Comparison of ENCODE assay signal across 8 cellular contexts in genomic region chr10:51860257-51860656, GRCh38.
DNase-seq lines count a peak whose midpoint lies in the region; ATAC-seq, FAIRE-seq and TF ChIP-seq lines count a peak whose summit lies in the region.

No MANE protein-coding gene starts in this region.

- no peaks in the 10 kb centered on the region for H3K9me3 ChIP-seq in mammary epithelial cell (replicated peaks; ENCODE audit: insufficient read depth, low read length)

- H3K9me3 Mint-ChIP-seq in CD14-positive monocyte, result peaks cover 0 to 4% (median 0%) of the 10 kb centered on the region in 7 donors

- BruUV-seq in mammary epithelial cell (replicated peaks; lab: Mats Ljungman, UMichigan), result no TSS peak

- no peak overlapping the region for H3K4me3 ChIP-seq in mammary epithelial cell (replicated peaks in 1 of 3; ENCODE audit: insufficient read depth in 1 of 3, low read depth in 2 of 3, low read length in 3 of 3)

- dilution Hi-C loops in mammary epithelial cell (cut with HindIII; ENCODE audit: low sequenced_read_pairs), result no loop called here

- peaks cover 0 to 2% (median 0%) of the 10 kb centered on the region in 3 donors for H3K27me3 Mint-ChIP-seq in CD14-positive monocyte (ENCODE audit: low read depth in 3 of 3)

- CTCF ChIA-PET in mammary epithelial cell (lab: Charles Lee; ENCODE audit: low non-redundant PET), result no interaction called here

- no peaks in the 10 kb centered on the region for H3K4me1 Mint-ChIP-seq in CD14-positive monocyte

- DNase-seq in mammary epithelial cell (peak; percentile 32), pons (ENCODE audit: low spot score) (peak; percentile 77), CD14-positive monocyte (ENCODE audit: low spot score) (no peak), RCC 7860 (ENCODE audit: low spot score) (no peak), LoVo (ENCODE audit: low spot score) (no peak), dermis blood vessel endothelial cell (no peak)

- no peak overlapping the region for H3K9ac ChIP-seq in mammary epithelial cell (ENCODE audit: insufficient read depth, low read length)

- no peak for FAIRE-seq in RCC 7860 (lab: Jason Lieb, UNC)

- no peaks in the 10 kb centered on the region for H3K36me3 ChIP-seq in mammary epithelial cell (ENCODE audit: insufficient read depth, low read length)

- no peak overlapping the region for H3K27ac Mint-ChIP-seq in CD14-positive monocyte

- no peaks in the 10 kb centered on the region for H3K79me2 ChIP-seq in mammary epithelial cell (ENCODE audit: insufficient read depth, low read length)

- H3K27ac ChIP-seq in mammary epithelial cell (ENCODE audit: insufficient read depth, low read depth, low read length), result no peak overlapping the region

- in situ Hi-C loops in mammary epithelial cell (cut with MboI; ENCODE audit: low sequenced_read_pairs in 2 of 2), result no loop called here

- no peaks in the 10 kb centered on the region for H3K27me3 ChIP-seq in mammary epithelial cell (ENCODE audit: insufficient read depth, low read length)

- intact Hi-C loops in mammary epithelial cell (cut with micrococcal nuclease), result no loop called here
- intact Hi-C loops in CD14-positive monocyte (cut with micrococcal nuclease), result no loop called here

- peak; percentile 62 for ATAC-seq in GM19043 (IDR thresholded peaks at IDR 0.05; ENCODE audit: low read depth, unreplicated experiment)
- ATAC-seq in HG03139 (IDR thresholded peaks at IDR 0.05; ENCODE audit: unreplicated experiment), result peak; percentile 64

- TF ChIP-seq CTCF in mammary epithelial cell (conservative IDR thresholded peaks at IDR 0.05 in 1 of 2, IDR thresholded peaks at IDR 0.05 in 1 of 2; ENCODE audit: extremely low read depth in 1 of 2, insufficient read depth in 1 of 2, low read depth in 1 of 2, low read length in 2 of 2) (no peak), CD14-positive monocyte (IDR thresholded peaks at IDR 0.05) (no peak)

- H3K36me3 Mint-ChIP-seq in CD14-positive monocyte, result no peaks in the 10 kb centered on the region

- H3K4me2 ChIP-seq in mammary epithelial cell (ENCODE audit: insufficient read depth, low read depth, low read length), result no peak overlapping the region

- WGBS in mammary epithelial cell (ENCODE audit: low coverage, missing lambda C conversion rate), result 74% methylated on average over 4 of the region's 4 CpGs

- peak overlapping the region; percentile 8 for H2AFZ ChIP-seq in mammary epithelial cell (ENCODE audit: low read depth, low read length)

- H4K20me1 ChIP-seq in mammary epithelial cell (ENCODE audit: insufficient read depth, low read length), result no peaks in the 10 kb centered on the region

- no peak overlapping the region for H3K4me3 Mint-ChIP-seq in CD14-positive monocyte

- H3K4me1 ChIP-seq in mammary epithelial cell (ENCODE audit: insufficient read depth, low read length), result no peaks in the 10 kb centered on the region

Comparison
In these comparisons a context has a peak if more than half of its experiments do, and no peak if none do; other contexts are left out.
1. DNase-seq: peak in mammary epithelial cell (single experiment) and pons (single experiment); none in CD14-positive monocyte (single experiment), RCC 7860 (single experiment), LoVo (single experiment) and dermis blood vessel endothelial cell (single experiment).